Comparison of ENCODE assay signal across 17 cellular contexts in genomic region chr2:236680461-236680860, GRCh38.
"Had no signal": no experiment of that assay in that cellular context is flagged by ENCODE, and none has a peak within 500 bp of the region (broad histone marks: within the 10 kb centered on the region; RNA-seq: fewer than 3 reads in every experiment).

No MANE protein-coding gene starts in this region.

- H3K4me1 ChIP-seq: left lung had no signal

- H3K9me3 ChIP-seq: gastrocnemius medialis, left lung, mucosa of descending colon, suprapubic skin had no signal

- H3K4me3 ChIP-seq: gastrocnemius medialis, left lung, mucosa of descending colon, suprapubic skin had no signal

- H3K27me3 ChIP-seq: gastrocnemius medialis, left lung had no signal

- FAIRE-seq: colon had no signal

- DNase-seq: activated CD4-positive, alpha-beta T cell treated with anti-CD3 and anti-CD28 coated beads, Interleukin-2, amount 50 U/mL, for 4 hours; activated gamma-delta T cell; caudate nucleus; gastrocnemius medialis; head of caudate nucleus; left lung; mucosa of descending colon; naive thymus-derived CD4-positive, alpha-beta T cell; posterior cingulate gyrus; retina; SW 1271; T-helper 2 cell; trophoblast cell had no signal

- H3K9me3 Mint-ChIP-seq: naive thymus-derived CD4-positive, alpha-beta T cell; stimulated activated naive CD8-positive, alpha-beta T cell treated with anti-CD3 and anti-CD28 coated beads, Interleukin-15, Interleukin-2, amounts not matched to agents 100 ng/mL and 50 ng/mL, for 24 hours had no signal

- H3K4me3 Mint-ChIP-seq: activated naive CD8-positive, alpha-beta T cell; naive thymus-derived CD4-positive, alpha-beta T cell; stimulated activated naive CD8-positive, alpha-beta T cell treated with anti-CD3 and anti-CD28 coated beads, Interleukin-15, Interleukin-2, amounts not matched to agents 100 ng/mL and 50 ng/mL, for 24 hours had no signal

- H3K27ac ChIP-seq: gastrocnemius medialis, left lung, suprapubic skin had no signal

- H3K27ac Mint-ChIP-seq: activated naive CD8-positive, alpha-beta T cell; stimulated activated naive CD8-positive, alpha-beta T cell treated with anti-CD3 and anti-CD28 coated beads, Interleukin-15, Interleukin-2, amounts not matched to agents 100 ng/mL and 50 ng/mL, for 24 hours had no signal

- H3K36me3 ChIP-seq: gastrocnemius medialis, left lung, suprapubic skin had no signal

- ATAC-seq: gastrocnemius medialis; left lung; mucosa of descending colon; naive thymus-derived CD4-positive, alpha-beta T cell had no signal

- H3K36me3 Mint-ChIP-seq: activated naive CD8-positive, alpha-beta T cell; naive thymus-derived CD4-positive, alpha-beta T cell had no signal
